Comparison of ENCODE assay signal across 20 cellular contexts in genomic region chr12:123494124-123494843, GRCh38. TPM values are rescaled to one million over a fixed set of nuclear protein-coding genes. Genes with fewer than 3 reads are reported as not detected.
DNase-seq lines count a peak whose midpoint lies in the region; ATAC-seq and TF ChIP-seq lines count a peak whose summit lies in the region.
"Had no signal": no experiment of that assay in that cellular context is flagged by ENCODE, and none has a peak within 500 bp of the region (broad histone marks: within the 10 kb centered on the region; RNA-seq: fewer than 3 reads in every experiment).

No MANE protein-coding gene starts in this region.

- no peak overlapping the region for H2AFZ ChIP-seq in smooth muscle cell (ENCODE audit: low read depth)
- H2AFZ ChIP-seq: hepatocyte had no signal

- no peaks in the 10 kb centered on the region for H4K20me1 ChIP-seq in smooth muscle cell (ENCODE audit: low read depth)

- H3K4me3 ChIP-seq in NB4 (ENCODE audit: low read depth, low read length) (no peak overlapping the region), smooth muscle cell (no peak overlapping the region), gastroesophageal sphincter (no peak overlapping the region)
- H3K4me3 ChIP-seq: GM12878, hepatocyte, vagina had no signal

- H3K4me1 ChIP-seq in smooth muscle cell (ENCODE audit: low read depth) (no peaks in the 10 kb centered on the region), gastroesophageal sphincter (no peaks in the 10 kb centered on the region)
- H3K4me1 ChIP-seq: vagina had no signal

- H3K27ac Mint-ChIP-seq in neural crest cell (ENCODE audit: unreplicated experiment) = peak overlapping the region; percentile 81
- H3K27ac Mint-ChIP-seq: activated naive CD4-positive, alpha-beta T cell treated with anti-CD3 and anti-CD28 coated beads, Interleukin-2, amount 50 U/mL, for 24 hours; IgD-negative memory B cell had no signal

- no peak overlapping the region for H3K4me3 Mint-ChIP-seq in neural crest cell
- H3K4me3 Mint-ChIP-seq: activated naive CD4-positive, alpha-beta T cell treated with anti-CD3 and anti-CD28 coated beads, Interleukin-2, amount 50 U/mL, for 24 hours; IgD-negative memory B cell had no signal

- H3K9me3 Mint-ChIP-seq in neural crest cell = no peaks in the 10 kb centered on the region
- H3K9me3 Mint-ChIP-seq: activated naive CD4-positive, alpha-beta T cell treated with anti-CD3 and anti-CD28 coated beads, Interleukin-2, amount 50 U/mL, for 24 hours; IgD-negative memory B cell had no signal

- no peak overlapping the region for H3K27ac ChIP-seq in smooth muscle cell (ENCODE audit: low read depth)
- no peak overlapping the region for H3K27ac ChIP-seq in gastroesophageal sphincter
- H3K27ac ChIP-seq: C4-2B, hepatocyte, vagina had no signal

- H3K27me3 Mint-ChIP-seq in neural crest cell (ENCODE audit: low read depth) = no peaks in the 10 kb centered on the region
- H3K27me3 Mint-ChIP-seq: activated naive CD4-positive, alpha-beta T cell treated with anti-CD3 and anti-CD28 coated beads, Interleukin-2, amount 50 U/mL, for 24 hours; IgD-negative memory B cell had no signal

- TF ChIP-seq CTCF in NB4 (IDR thresholded peaks at IDR 0.05; ENCODE audit: low read depth, low read length) (no peak), neural crest cell (conservative IDR thresholded peaks at IDR 0.05) (no peak), smooth muscle cell (IDR thresholded peaks at IDR 0.05; ENCODE audit: borderline replicate concordance, insufficient read depth, poor library complexity, severe bottlenecking) (no peak), gastroesophageal sphincter (IDR thresholded peaks at IDR 0.05) (no peak)

- no peaks in the 10 kb centered on the region for H3K79me2 ChIP-seq in smooth muscle cell (ENCODE audit: low read depth)
- H3K79me2 ChIP-seq: hepatocyte had no signal

- peaks cover 17% of the 10 kb centered on the region for H3K36me3 Mint-ChIP-seq in neural crest cell (ENCODE audit: low read depth)

- H3K27me3 ChIP-seq in smooth muscle cell (ENCODE audit: low read depth) (no peaks in the 10 kb centered on the region), gastroesophageal sphincter (no peaks in the 10 kb centered on the region)
- H3K27me3 ChIP-seq: hepatocyte, vagina had no signal

- ATAC-seq in esophagus mucosa = peak; percentile 16
- ATAC-seq in HG02759 (IDR thresholded peaks at IDR 0.05; ENCODE audit: unreplicated experiment) = no peak
- ATAC-seq in gastroesophageal sphincter = no peak
- ATAC-seq: GM12878, HCT116 had no signal

- DNase-seq in 8988T (peak; percentile 10), NB4 (ENCODE audit: low read depth) (peak; percentile 53), neural crest cell (ENCODE audit: low read depth, low spot score) (no peak), smooth muscle cell (lab: John Stamatoyannopoulos, UW; ENCODE audit: unreplicated experiment) (no peak), NCI-H69 (lab: John Stamatoyannopoulos, UW) (no peak)
- DNase-seq: activated CD8-positive, alpha-beta memory T cell treated with anti-CD3 and anti-CD28 coated beads for 24 hours; activated T-cell treated with anti-CD3 and anti-CD28 coated beads, Interleukin-2, amount 50 U/mL, for 48 hours; mammary epithelial cell; NCI-H2029; NCI-H510A had no signal

- H3K36me3 ChIP-seq in smooth muscle cell (ENCODE audit: low read depth) (no peaks in the 10 kb centered on the region), gastroesophageal sphincter (peaks cover 0 to 76% of the 10 kb centered on the region in 2 donors)

- TF ChIP-seq POLR2A in NB4 (IDR thresholded peaks at IDR 0.05; ENCODE audit: extremely low read depth, insufficient read length) = no peak
- TF ChIP-seq POLR2A in gastroesophageal sphincter (IDR thresholded peaks at IDR 0.05) = no peak

- 95% methylated on average over 15 of the region's 17 CpGs for WGBS in smooth muscle cell (ENCODE audit: low lambda C conversion rate)
- 80% methylated on average over 2 of the region's 17 CpGs; no CpG with 5 or more reads in 1 of the 2 donors for WGBS in gastroesophageal sphincter (ENCODE audit: low coverage in 1 of 2), 2 donors

- no peak overlapping the region for H3K4me2 ChIP-seq in smooth muscle cell
- H3K4me2 ChIP-seq: hepatocyte had no signal

- H3K9ac ChIP-seq in smooth muscle cell (ENCODE audit: low read depth) = no peak overlapping the region

- no peaks in the 10 kb centered on the region for H3K9me3 ChIP-seq in smooth muscle cell (replicated peaks; ENCODE audit: low read depth)
- no peaks in the 10 kb centered on the region for H3K9me3 ChIP-seq in gastroesophageal sphincter
- H3K9me3 ChIP-seq: vagina had no signal

- no peak for TF ChIP-seq EP300 in gastroesophageal sphincter (IDR thresholded peaks at IDR 0.05)

- H3F3A ChIP-seq in smooth muscle cell (ENCODE audit: low read depth) = no peaks in the 10 kb centered on the region

- peaks cover 31% of the 10 kb centered on the region for H3K4me1 Mint-ChIP-seq in neural crest cell
- H3K4me1 Mint-ChIP-seq: activated naive CD4-positive, alpha-beta T cell treated with anti-CD3 and anti-CD28 coated beads, Interleukin-2, amount 50 U/mL, for 24 hours had no signal

RNA-seq across cellular contexts. Expression of gene SNRNP35, which starts 36.3 kb away (rescaled TPM):
- 10.4 TPM for total RNA-seq in esophagus mucosa
- total RNA-seq in neural crest cell = 21.3 and 25.1 TPM in 2 replicates
- 3.8 and 9.9 TPM in 2 replicates for total RNA-seq in smooth muscle cell
- 21.7 TPM in 2 replicates for polyA plus RNA-seq in smooth muscle cell
- 10 to 100 TPM; 16.3 to 17.6 (median 17.5) TPM for total RNA-seq in gastroesophageal sphincter

RNA-seq across cellular contexts. Expression of gene RILPL1, which starts 39.2 kb away (rescaled TPM):
- total RNA-seq in esophagus mucosa (6.1 TPM), neural crest cell (23.5 and 24.9 TPM in 2 replicates), smooth muscle cell (13.2 and 17.9 TPM in 2 replicates), gastroesophageal sphincter (10 to 100 TPM; 10.8 to 46.1 (median 24.3) TPM)
- 29.8 and 36.3 TPM in 2 replicates for polyA plus RNA-seq in smooth muscle cell

RNA-seq across cellular contexts. Expression of gene RILPL2, which starts 57.8 kb away (rescaled TPM):
- total RNA-seq in esophagus mucosa (1.5 TPM), neural crest cell (1.6 and 1.9 TPM in 2 replicates), smooth muscle cell (0.31 and 0.85 TPM in 2 replicates), gastroesophageal sphincter (1 to 10 TPM; 6.2 to 9.2 (median 7.9) TPM)
- polyA plus RNA-seq in smooth muscle cell = 2.2 TPM in 2 replicates

Comparison
In these comparisons a context has a peak if more than half of its experiments do, and no peak if none do; other contexts are left out.
1. DNase-seq: peak in 8988T (single experiment) and NB4 (single experiment); none in neural crest cell (single experiment), smooth muscle cell (single experiment) and NCI-H69 (single experiment).